ENCODE assay signal across 8 cellular contexts in genomic region chr16:81551141-81551808, GRCh38.
DNase-seq lines count a peak whose midpoint lies in the region; TF ChIP-seq lines count a peak whose summit lies in the region.

No MANE protein-coding gene starts in this region.

- H3K4me3 Mint-ChIP-seq in activated CD4-positive, alpha-beta memory T cell treated with anti-CD3 and anti-CD28 coated beads, Interleukin-2, amount 10 ng/mL, durations not matched to agents 7 days and 5 days: no peak overlapping the region

- POLR2A ChIA-PET in activated CD4-positive, alpha-beta memory T cell treated with anti-CD3 and anti-CD28 coated beads, Interleukin-2, amount 10 ng/mL, durations not matched to agents 7 days and 5 days (lab: Charles Lee): no interaction called here

- no peaks in the 10 kb centered on the region for H3K36me3 ChIP-seq in vagina
- H3K36me3 ChIP-seq in WERI-Rb-1: no peaks in the 10 kb centered on the region

- no peaks in the 10 kb centered on the region for H3K27me3 ChIP-seq in vagina
- H3K27me3 ChIP-seq in WERI-Rb-1 (ENCODE audit: insufficient read depth, low read depth, severe bottlenecking): no peaks in the 10 kb centered on the region

- intact Hi-C loops in vagina (cut with DNase I): no loop called here

- H3K9me3 Mint-ChIP-seq in activated CD4-positive, alpha-beta memory T cell treated with anti-CD3 and anti-CD28 coated beads, Interleukin-2, amount 10 ng/mL, durations not matched to agents 7 days and 5 days: no peaks in the 10 kb centered on the region

- DNase-seq in AG08395 (ENCODE audit: low spot score) (peak; percentile 76), GM20000 (ENCODE audit: low spot score) (peak; percentile 34), islet precursor cell (peak; percentile 70), NCI-H345 (lab: John Stamatoyannopoulos, UW) (no peak), NCI-H2196 (lab: John Stamatoyannopoulos, UW; ENCODE audit: unreplicated experiment) (no peak), vagina (ENCODE audit: extremely low spot score in 2 of 2) (no peak), WERI-Rb-1 (no peak)
- DNase-seq in activated CD4-positive, alpha-beta memory T cell treated with anti-CD3 and anti-CD28 coated beads, Interleukin-2, amount 10 ng/mL, durations not matched to agents 7 days and 5 days: peak; percentile 20

- no peak overlapping the region for H3K4me3 ChIP-seq in vagina
- no peak overlapping the region for H3K4me3 ChIP-seq in WERI-Rb-1 (ENCODE audit: low read depth, low read length)

- CTCF ChIA-PET in activated CD4-positive, alpha-beta memory T cell treated with anti-CD3 and anti-CD28 coated beads, Interleukin-2, amount 10 ng/mL, durations not matched to agents 7 days and 5 days (lab: Charles Lee): no interaction called here

- H3K36me3 Mint-ChIP-seq in activated CD4-positive, alpha-beta memory T cell treated with anti-CD3 and anti-CD28 coated beads, Interleukin-2, amount 10 ng/mL, durations not matched to agents 7 days and 5 days (ENCODE audit: low read depth): peaks cover 4% of the 10 kb centered on the region

- TF ChIP-seq CTCF in GM20000 (IDR thresholded peaks at IDR 0.05; ENCODE audit: extremely low read depth, missing control alignments) (no peak), vagina (IDR thresholded peaks at IDR 0.05) (no peak), WERI-Rb-1 (IDR thresholded peaks at IDR 0.05; ENCODE audit: low read depth, low read length) (no peak)

- no peaks in the 10 kb centered on the region for H3K27me3 Mint-ChIP-seq in activated CD4-positive, alpha-beta memory T cell treated with anti-CD3 and anti-CD28 coated beads, Interleukin-2, amount 10 ng/mL, durations not matched to agents 7 days and 5 days

- H3K27ac ChIP-seq in vagina (no peak overlapping the region), WERI-Rb-1 (no peak overlapping the region)

- H3K27ac Mint-ChIP-seq in activated CD4-positive, alpha-beta memory T cell treated with anti-CD3 and anti-CD28 coated beads, Interleukin-2, amount 10 ng/mL, durations not matched to agents 7 days and 5 days: no peak overlapping the region

- H3K4me1 ChIP-seq in vagina: peaks cover 38% of the 10 kb centered on the region

- peaks cover 34% of the 10 kb centered on the region for H3K4me1 Mint-ChIP-seq in activated CD4-positive, alpha-beta memory T cell treated with anti-CD3 and anti-CD28 coated beads, Interleukin-2, amount 10 ng/mL, durations not matched to agents 7 days and 5 days

- no peak for TF ChIP-seq POLR2A in vagina (IDR thresholded peaks at IDR 0.05)

- H3K9me3 ChIP-seq in vagina: no peaks in the 10 kb centered on the region
- H3K9me3 ChIP-seq in WERI-Rb-1 (ENCODE audit: severe bottlenecking): no peaks in the 10 kb centered on the region

Comparison
In these comparisons a context has a peak if more than half of its experiments do, and no peak if none do; other contexts are left out.
1. DNase-seq: peak in AG08395 (single experiment), GM20000 (single experiment), activated CD4-positive, alpha-beta memory T cell treated with anti-CD3 and anti-CD28 coated beads, Interleukin-2, amount 10 ng/mL, durations not matched to agents 7 days and 5 days (single experiment) and islet precursor cell (single experiment); none in NCI-H345 (single experiment), NCI-H2196 (single experiment), vagina (0 of 2) and WERI-Rb-1 (single experiment).